ENCODE assay signal across 1 cellular context in genomic region chr20:34637245-34638185, GRCh38.
TF ChIP-seq lines count a peak whose summit lies in the region.

No MANE protein-coding gene starts in this region.

TF ChIP-seq in K562, 482 proteins besides CTCF, POLR2A, EP300 and RAD21 (continued from another document):
- TF ChIP-seq MNT (conservative IDR thresholded peaks at IDR 0.05) (no peak), MTA1 (IDR thresholded peaks at IDR 0.05; ENCODE audit: borderline replicate concordance) (no peak), TEAD1 (CRISPR knock-in tag; IDR thresholded peaks at IDR 0.05) (no peak), ZNF507 (tag; conservative IDR thresholded peaks at IDR 0.05) (no peak), ZNF140 (CRISPR knock-in tag; IDR thresholded peaks at IDR 0.05) (no peak), NR3C1 (CRISPR knock-in tag; IDR thresholded peaks at IDR 0.05) (no peak), NR2F6 (CRISPR knock-in tag; IDR thresholded peaks at IDR 0.05) (no peak), CREB3L1 (IDR thresholded peaks at IDR 0.05; ENCODE audit: borderline replicate concordance, low read depth) (no peak), CGGBP1 (CRISPR knock-in tag; IDR thresholded peaks at IDR 0.05) (no peak), TAF7 (tag; IDR thresholded peaks at IDR 0.05) (no peak), FIP1L1 (IDR thresholded peaks at IDR 0.05; ENCODE audit: low read depth, low read length, poor library complexity, severe bottlenecking) (no peak), SNRNP70 (optimal IDR thresholded peaks at IDR 0.05; ENCODE audit: low read depth, low read length) (no peak), ZNF146 (CRISPR knock-in tag; IDR thresholded peaks at IDR 0.05; ENCODE audit: unreplicated experiment) (no peak)
